ENCODE assay signal across 17 cellular contexts in the genomic region with DNA sequence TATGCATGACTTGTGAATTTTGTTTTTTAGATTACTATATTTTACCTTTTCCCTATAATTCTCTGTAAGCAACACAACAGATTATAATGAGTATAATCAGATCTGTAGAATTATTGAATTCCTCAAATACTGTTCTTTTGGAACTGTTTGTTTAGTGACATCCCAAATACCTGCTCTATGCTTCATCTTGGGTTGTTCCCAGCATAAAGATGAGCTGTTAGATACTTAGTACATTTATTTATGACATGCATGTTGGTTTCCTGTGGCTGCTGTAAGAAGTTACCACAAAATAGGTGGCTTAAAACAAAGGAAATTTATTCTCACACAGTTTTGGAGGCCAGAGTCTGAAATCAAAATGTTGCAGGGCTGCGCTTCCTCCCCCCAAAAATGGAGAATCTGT.
DNase-seq lines count a peak whose midpoint lies in the region; ATAC-seq and TF ChIP-seq lines count a peak whose summit lies in the region.
"Had no signal": no experiment of that assay in that cellular context is flagged by ENCODE, and none has a peak within 500 bp of the region (broad histone marks: within the 10 kb centered on the region; RNA-seq: fewer than 3 reads in every experiment).

No MANE protein-coding gene starts in this region.

- DNase-seq in AG10803 (ENCODE audit: low read depth) (peak; percentile 30), PC-3 (peak; percentile 87), dorsolateral prefrontal cortex (no peak), H4 (ENCODE audit: low spot score) (no peak), sciatic nerve (ENCODE audit: low spot score) (no peak)
- DNase-seq in activated naive CD4-positive, alpha-beta T cell treated with Interleukin-2 at 50 U/mL for 16 hours: no peak
- DNase-seq in activated CD4-positive, alpha-beta T cell treated with anti-CD3 and anti-CD28 coated beads for 1 hour: no peak
- DNase-seq: COR-L47; EL; Karpas-422; NCI-H1417 treated with DMSO at 0.1 percent for 48 hours; NCI-H1930; NCI-H69; NK-92 treated with Interleukin-12 subunit alpha and Interleukin-12 subunit beta, amount 100 ng/mL, for 24 hours had no signal

- peak overlapping the region; percentile 81 for H3K27ac ChIP-seq in PC-3 (ENCODE audit: low read length)
- H3K27ac ChIP-seq in dorsolateral prefrontal cortex: peak overlapping the region in 58 of 59 donors; percentile 27 to 94 (median 84)
- peak overlapping the region; percentile 79 for H3K27ac ChIP-seq in layer of hippocampus (ENCODE audit: low read depth, low read length)
- H3K27ac ChIP-seq: RWPE1, SJSA1 had no signal

- BruUV-seq in PC-3 (replicated peaks; lab: Mats Ljungman, UMichigan): no TSS peak

- no peaks in the 10 kb centered on the region for H3K79me2 ChIP-seq in PC-3 (ENCODE audit: low read length)

- H3K27me3 ChIP-seq in PC-3 (ENCODE audit: low read length) (no peaks in the 10 kb centered on the region), dorsolateral prefrontal cortex (no peaks in the 10 kb centered on the region), layer of hippocampus (ENCODE audit: control insufficient read depth, insufficient read depth, low read length) (no peaks in the 10 kb centered on the region)
- H3K27me3 ChIP-seq: SJSA1 had no signal

- peak overlapping the region; percentile 15; the same call in 1 of the 2 replicates for H3K9ac ChIP-seq in PC-3 (ENCODE audit: low read length)

- CTCF ChIA-PET in PC-3 (lab: Charles Lee): interaction anchor here (0.8 to 1.6 kb wide), 3 partner anchors 10 to 172 kb away, joined by 3 to 5 read pairs (median 3); no protein-coding TSS in a partner anchor

- ATAC-seq in PC-3: peak; percentile 87
- ATAC-seq in sciatic nerve: no peak

- intact Hi-C loops in PC-3 (cut with micrococcal nuclease) (loop anchor here (1.0 to 10.0 kb wide), 3 partner anchors 45 to 247 kb away; no protein-coding TSS in a partner anchor), dorsolateral prefrontal cortex (cut with DNase I) (no loop called here), sciatic nerve (cut with DNase I) (no loop called here)

- H3K9me3 ChIP-seq in PC-3 (ENCODE audit: low read length): no peaks in the 10 kb centered on the region
- H3K9me3 ChIP-seq: SJSA1 had no signal

- POLR2A ChIA-PET in PC-3 (lab: Charles Lee; ENCODE audit: unreplicated experiment): no interaction called here

- H3K4me1 ChIP-seq in PC-3 (ENCODE audit: insufficient read depth, low read length): peaks cover 35% of the 10 kb centered on the region
- H3K4me1 ChIP-seq: SJSA1 had no signal

- H3K36me3 ChIP-seq in PC-3 (ENCODE audit: low read depth, low read length): no peaks in the 10 kb centered on the region
- H3K36me3 ChIP-seq: SJSA1 had no signal

- no peaks in the 10 kb centered on the region for H3F3A ChIP-seq in PC-3 (ENCODE audit: low read length, unreplicated experiment)

- no peaks in the 10 kb centered on the region for H4K20me1 ChIP-seq in PC-3 (ENCODE audit: low read length)

- H3K4me3 ChIP-seq in AG10803 (ENCODE audit: low read length): no peak overlapping the region
- H3K4me3 ChIP-seq in PC-3 (ENCODE audit: low read length): no peak overlapping the region
- H3K4me3 ChIP-seq in dorsolateral prefrontal cortex: no peak overlapping the region
- H3K4me3 ChIP-seq: SJSA1 had no signal

- no peak for TF ChIP-seq CTCF in AG10803 (conservative IDR thresholded peaks at IDR 0.05; ENCODE audit: low read length)
- no peak for TF ChIP-seq CTCF in PC-3 (conservative IDR thresholded peaks at IDR 0.05; ENCODE audit: low read depth, low read length)
- no peak for TF ChIP-seq CTCF in dorsolateral prefrontal cortex (IDR thresholded peaks at IDR 0.05 in 54 of 56, conservative IDR thresholded peaks at IDR 0.05 in 2 of 56; ENCODE audit: low read depth in 1 of 56, partially characterized antibody in 56 of 56)

- H3K4me2 ChIP-seq in PC-3 (ENCODE audit: low read length): peak overlapping the region; percentile 44

- no peaks in the 10 kb centered on the region; the same call in 1 of the 2 replicates for H3K9me2 ChIP-seq in PC-3 (replicated peaks; ENCODE audit: low read length)

- H2AFZ ChIP-seq in PC-3 (ENCODE audit: low read length): 0 out of 2 replicates have a peak overlapping the region, but pooled peaks have one; percentile 11

Comparison
In these comparisons a context has a peak if more than half of its experiments do, and no peak if none do; other contexts are left out.
1. DNase-seq: peak in AG10803 (single experiment) and PC-3 (single experiment); none in dorsolateral prefrontal cortex (0 of 10), activated naive CD4-positive, alpha-beta T cell treated with Interleukin-2 at 50 U/mL for 16 hours (single experiment), H4 (single experiment), activated CD4-positive, alpha-beta T cell treated with anti-CD3 and anti-CD28 coated beads for 1 hour (single experiment) and sciatic nerve (single experiment).
2. Peak in every context shown above with its lines, with median percentiles within 50 percentile points of each other: H3K27ac ChIP-seq.